ENCODE assay signal across 8 cellular contexts in the genomic region with DNA sequence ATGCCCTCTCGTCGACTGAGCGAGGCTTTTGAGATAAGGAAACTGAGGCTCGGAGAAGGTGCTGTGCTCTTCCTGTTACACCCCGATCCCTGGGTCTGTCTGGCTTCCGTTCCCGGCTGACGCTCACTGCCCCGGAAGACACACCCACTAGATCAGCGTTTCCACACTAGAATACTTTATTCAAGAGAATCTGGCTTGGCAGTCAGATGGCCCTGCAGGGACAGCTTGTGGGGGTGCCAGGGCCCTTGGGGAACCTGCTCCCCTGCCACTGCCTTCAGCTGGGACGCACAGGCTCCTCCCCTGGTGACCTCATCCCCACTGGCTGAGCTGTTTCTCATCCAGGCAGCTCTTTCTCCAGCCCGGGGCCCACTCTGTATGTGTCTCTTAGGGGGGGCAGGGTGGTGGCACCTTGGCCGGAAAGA. TPM values are rescaled to one million over a fixed set of nuclear protein-coding genes. Genes with fewer than 3 reads are reported as not detected.
DNase-seq lines count a peak whose midpoint lies in the region; ATAC-seq lines count a peak whose summit lies in the region.

No MANE protein-coding gene starts in this region.

- no peaks in the 10 kb centered on the region for H3K27me3 Mint-ChIP-seq in activated naive CD8-positive, alpha-beta T cell treated with anti-CD3 and anti-CD28 coated beads for 36 hours

- ATAC-seq in GM21717 (IDR thresholded peaks at IDR 0.05; ENCODE audit: unreplicated experiment): peak; percentile 62
- ATAC-seq in GM18511 (IDR thresholded peaks at IDR 0.05; ENCODE audit: unreplicated experiment): no peak

- peak overlapping the region; percentile 70 for H3K4me3 Mint-ChIP-seq in activated naive CD8-positive, alpha-beta T cell treated with anti-CD3 and anti-CD28 coated beads for 36 hours

- H3K36me3 Mint-ChIP-seq in activated naive CD8-positive, alpha-beta T cell treated with anti-CD3 and anti-CD28 coated beads for 36 hours: no peaks in the 10 kb centered on the region

- H3K27ac Mint-ChIP-seq in activated naive CD8-positive, alpha-beta T cell treated with anti-CD3 and anti-CD28 coated beads for 36 hours: peak overlapping the region; percentile 86

- peak; percentile 74 for DNase-seq in AG20443 (ENCODE audit: low spot score)
- DNase-seq in SW480 (ENCODE audit: low spot score): peak; percentile 22
- peak; percentile 69 for DNase-seq in activated naive CD8-positive, alpha-beta T cell treated with anti-CD3 and anti-CD28 coated beads for 36 hours
- DNase-seq in iris pigment epithelial cell (ENCODE audit: low read depth): peak; percentile 70
- DNase-seq in stimulated activated CD4-positive, alpha-beta T cell treated with anti-CD3 and anti-CD28 coated beads, Interleukin-4, amount 100 ng/mL, for 1 hour: peak; percentile 65
- DNase-seq in NCI-H1092 treated with DMSO at 0.1 percent for 48 hours (lab: John Stamatoyannopoulos, UW): no peak

- peaks cover 25% of the 10 kb centered on the region for H3K4me1 Mint-ChIP-seq in activated naive CD8-positive, alpha-beta T cell treated with anti-CD3 and anti-CD28 coated beads for 36 hours

- peaks cover 1% of the 10 kb centered on the region for H3K9me3 Mint-ChIP-seq in activated naive CD8-positive, alpha-beta T cell treated with anti-CD3 and anti-CD28 coated beads for 36 hours

RNA-seq across cellular contexts. Expression of a gene that starts 13.7 kb away (rescaled TPM):
- under 1 TPM in 1 of 2 experiments, not detected in 1; 0.21 TPM for total RNA-seq in activated naive CD8-positive, alpha-beta T cell treated with anti-CD3 and anti-CD28 coated beads for 36 hours

RNA-seq across cellular contexts. Expression of a gene that starts 18.6 kb away (rescaled TPM):
- 1 to 10 TPM; 6.0 to 6.5 TPM for total RNA-seq in activated naive CD8-positive, alpha-beta T cell treated with anti-CD3 and anti-CD28 coated beads for 36 hours

RNA-seq across cellular contexts. Expression of a gene that starts 60.0 kb away (rescaled TPM):
- total RNA-seq in activated naive CD8-positive, alpha-beta T cell treated with anti-CD3 and anti-CD28 coated beads for 36 hours: 100 to 1,000 TPM; 134 to 136 TPM
